ENCODE assay signal across 8 cellular contexts in the genomic region with DNA sequence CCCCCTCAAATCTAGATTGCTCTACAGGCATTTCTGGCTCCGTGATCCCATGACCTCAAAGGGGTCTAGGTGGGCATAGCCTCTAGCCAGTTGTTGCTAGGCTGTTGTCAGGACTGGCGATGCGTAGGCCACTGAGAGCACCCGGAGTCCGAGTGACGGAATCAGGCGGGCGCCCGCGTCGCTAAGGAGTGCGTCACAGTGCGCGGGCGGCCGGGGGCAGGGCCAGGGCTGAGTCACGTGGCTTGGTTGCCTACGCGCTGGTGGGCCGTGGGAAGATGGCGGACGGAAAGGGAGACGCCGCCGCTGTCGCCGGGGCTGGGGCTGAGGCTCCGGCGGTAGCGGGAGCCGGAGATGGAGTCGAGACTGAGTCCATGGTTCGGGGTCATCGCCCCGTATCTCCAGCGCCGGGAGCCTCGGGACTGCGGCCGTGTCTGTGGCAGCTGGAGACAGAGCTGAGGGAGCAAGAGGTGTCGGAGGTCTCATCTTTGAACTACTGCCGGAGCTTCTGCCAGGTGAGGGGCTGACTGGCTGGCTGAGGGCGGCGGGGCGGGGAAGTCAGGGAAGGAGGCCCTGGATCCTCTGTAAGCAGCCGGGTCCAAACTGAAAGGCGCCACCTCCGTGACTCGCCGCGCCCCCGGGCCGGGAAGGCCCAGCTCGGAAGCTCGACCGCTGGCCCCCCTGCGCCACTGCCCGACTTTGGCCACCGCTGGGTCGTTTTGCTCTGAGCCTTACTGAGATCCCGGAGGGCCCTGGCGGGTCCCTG. TPM values are rescaled to one million over a fixed set of nuclear protein-coding genes. Genes with fewer than 3 reads are reported as not detected.
DNase-seq lines count a peak whose midpoint lies in the region; ATAC-seq, FAIRE-seq and TF ChIP-seq lines count a peak whose summit lies in the region.

A gene with protein sequence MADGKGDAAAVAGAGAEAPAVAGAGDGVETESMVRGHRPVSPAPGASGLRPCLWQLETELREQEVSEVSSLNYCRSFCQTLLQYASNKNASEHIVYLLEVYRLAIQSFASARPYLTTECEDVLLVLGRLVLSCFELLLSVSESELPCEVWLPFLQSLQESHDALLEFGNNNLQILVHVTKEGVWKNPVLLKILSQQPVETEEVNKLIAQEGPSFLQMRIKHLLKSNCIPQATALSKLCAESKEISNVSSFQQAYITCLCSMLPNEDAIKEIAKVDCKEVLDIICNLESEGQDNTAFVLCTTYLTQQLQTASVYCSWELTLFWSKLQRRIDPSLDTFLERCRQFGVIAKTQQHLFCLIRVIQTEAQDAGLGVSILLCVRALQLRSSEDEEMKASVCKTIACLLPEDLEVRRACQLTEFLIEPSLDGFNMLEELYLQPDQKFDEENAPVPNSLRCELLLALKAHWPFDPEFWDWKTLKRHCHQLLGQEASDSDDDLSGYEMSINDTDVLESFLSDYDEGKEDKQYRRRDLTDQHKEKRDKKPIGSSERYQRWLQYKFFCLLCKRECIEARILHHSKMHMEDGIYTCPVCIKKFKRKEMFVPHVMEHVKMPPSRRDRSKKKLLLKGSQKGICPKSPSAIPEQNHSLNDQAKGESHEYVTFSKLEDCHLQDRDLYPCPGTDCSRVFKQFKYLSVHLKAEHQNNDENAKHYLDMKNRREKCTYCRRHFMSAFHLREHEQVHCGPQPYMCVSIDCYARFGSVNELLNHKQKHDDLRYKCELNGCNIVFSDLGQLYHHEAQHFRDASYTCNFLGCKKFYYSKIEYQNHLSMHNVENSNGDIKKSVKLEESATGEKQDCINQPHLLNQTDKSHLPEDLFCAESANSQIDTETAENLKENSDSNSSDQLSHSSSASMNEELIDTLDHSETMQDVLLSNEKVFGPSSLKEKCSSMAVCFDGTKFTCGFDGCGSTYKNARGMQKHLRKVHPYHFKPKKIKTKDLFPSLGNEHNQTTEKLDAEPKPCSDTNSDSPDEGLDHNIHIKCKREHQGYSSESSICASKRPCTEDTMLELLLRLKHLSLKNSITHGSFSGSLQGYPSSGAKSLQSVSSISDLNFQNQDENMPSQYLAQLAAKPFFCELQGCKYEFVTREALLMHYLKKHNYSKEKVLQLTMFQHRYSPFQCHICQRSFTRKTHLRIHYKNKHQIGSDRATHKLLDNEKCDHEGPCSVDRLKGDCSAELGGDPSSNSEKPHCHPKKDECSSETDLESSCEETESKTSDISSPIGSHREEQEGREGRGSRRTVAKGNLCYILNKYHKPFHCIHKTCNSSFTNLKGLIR (N-terminal part only) (plus strand): TSS at position 263 of the 763 bp plus-strand sequence. CDS start 13 bp downstream, at position 276.

- H3K4me1 ChIP-seq in HepG2 (ENCODE audit: insufficient read depth, low read length), result peaks cover 32% of the 10 kb centered on the region

- peaks cover 47% of the 10 kb centered on the region for H4K20me1 ChIP-seq in HepG2 (ENCODE audit: insufficient read depth, low read length)

- intact Hi-C loops in HepG2 (cut with micrococcal nuclease; ENCODE audit: unreplicated experiment), result loop anchor here (5.0 kb wide), 1 partner anchor 96 kb away; a partner anchor contains a TSS

- BruUV-seq in HepG2 (replicated peaks; lab: Mats Ljungman, UMichigan), result TSS peak; percentile 62

- TF ChIP-seq EP300 in HepG2 (IDR thresholded peaks at IDR 0.05; ENCODE audit: low read depth in 2 of 2, low read length in 2 of 2) (peak in 1 of 2 experiments; percentile 34; a peak in 1 of 4 replicates), HepG2 (CRISPR knock-in tag; IDR thresholded peaks at IDR 0.05; ENCODE audit: borderline replicate concordance) (no peak)

- no peaks in the 10 kb centered on the region for H3K9me3 ChIP-seq in HepG2 (ENCODE audit: low read length)

- H3K9ac ChIP-seq in HepG2 (ENCODE audit: insufficient read depth, low read depth, low read length), result peak within 1 kb of the TSS; percentile 96

- peak within 1 kb of the TSS; percentile 90 for H3K4me2 ChIP-seq in HepG2 (ENCODE audit: low read depth, low read length)

- 0% methylated on average over 20 of the region's 62 CpGs for WGBS in HepG2 (ENCODE audit: low lambda C conversion rate)

- no peak for TF ChIP-seq CTCF in HepG2 (CRISPR knock-in tag; IDR thresholded peaks at IDR 0.05)

- POLR2A ChIA-PET in HepG2 (lab: Yijun Ruan, JAX), result interaction anchor here (1.0 to 1.8 kb wide), 3 partner anchors 9 to 260 kb away, joined by 4 read pairs; no protein-coding TSS in a partner anchor

- DNase-seq in C1 segment of cervical spinal cord (lab: John Stamatoyannopoulos, UW) (peak; percentile 61 to 96 (median 90)), NCI-H774 (lab: John Stamatoyannopoulos, UW) (peak; percentile 98), dermis blood vessel endothelial cell (peak; percentile 97), HepG2 (ENCODE audit: low spot score) (peak; percentile 87)
- DNase-seq in activated CD4-positive, alpha-beta T cell treated with anti-CD3 and anti-CD28 coated beads, Interleukin-2, amount 50 U/mL, for 24 hours (ENCODE audit: low read depth in 1 of 2, low spot score in 1 of 2), result peak; percentile 92 to 94
- DNase-seq in stimulated activated CD4-positive, alpha-beta T cell treated with anti-CD3 and anti-CD28 coated beads, Interleukin-2, amount 100 ng/mL, for 48 hours, result peak; percentile 92 to 97

- no peaks in the 10 kb centered on the region; a peak in 1 of 5 replicates for H3K27me3 ChIP-seq in HepG2 (ENCODE audit: control insufficient read depth in 1 of 2, insufficient read depth in 2 of 2, low read length in 2 of 2)

- no peak for FAIRE-seq in HepG2 (lab: Jason Lieb, UNC)

- CTCF ChIA-PET in HepG2 (lab: Yijun Ruan, JAX; ENCODE audit: low intra/inter-chr PET ratio, low total read pairs), result no interaction called here

- peak; percentile 36; the same call in 1 of the 2 replicates for TF ChIP-seq RAD21 in HepG2 (CRISPR knock-in tag; IDR thresholded peaks at IDR 0.05)

- peak within 1 kb of the TSS; percentile 79 to 98 (median 83) for H3K4me3 ChIP-seq in HepG2 (replicated peaks in 1 of 3; ENCODE audit: insufficient read depth in 1 of 3, low read depth in 2 of 3, low read length in 3 of 3)

- in situ Hi-C loops in HepG2 (cut with HindIII; ENCODE audit: extremely low pct_ligation_motif_present, low pct_unique_long_range_greater_than_20kb), result no loop called here

- peak; percentile 93 to 96 for TF ChIP-seq POLR2A in HepG2 (IDR thresholded peaks at IDR 0.05; ENCODE audit: insufficient read depth in 1 of 2, low read depth in 2 of 2, low read length in 2 of 2)

- H3K36me3 ChIP-seq in HepG2 (replicated peaks in 1 of 2; ENCODE audit: control insufficient read depth in 1 of 2, insufficient read depth in 2 of 2, low read length in 2 of 2), result no peaks in the 10 kb centered on the region

- peak within 1 kb of the TSS; percentile 93 for H3K27ac ChIP-seq in HepG2 (ENCODE audit: extremely low read length, insufficient read depth, low read length)

- H3K79me2 ChIP-seq in HepG2 (ENCODE audit: insufficient read depth, low read length), result peaks cover 56% of the 10 kb centered on the region

- peak within 1 kb of the TSS; percentile 96 for H2AFZ ChIP-seq in HepG2 (ENCODE audit: low read length)

- ATAC-seq in GM19395 (IDR thresholded peaks at IDR 0.05; ENCODE audit: unreplicated experiment) (peak; percentile 83), HG03558 (IDR thresholded peaks at IDR 0.05; ENCODE audit: extremely low read depth, unreplicated experiment) (peak; percentile 70), HepG2 (peak; percentile 97)

TF ChIP-seq in HepG2, 621 proteins besides CTCF, POLR2A, EP300 and RAD21 (continues in another document):
- peak; percentile 71; the same call in 1 of the 2 replicates for TF ChIP-seq FOXK2 (IDR thresholded peaks at IDR 0.05)
- TF ChIP-seq SMAD3 (CRISPR knock-in tag; IDR thresholded peaks at IDR 0.05), result peak; percentile 60
- TF ChIP-seq ZNF841 (CRISPR knock-in tag; IDR thresholded peaks at IDR 0.05; ENCODE audit: borderline replicate concordance), result no peak
- no peak for TF ChIP-seq RNF2 (conservative IDR thresholded peaks at IDR 0.05; ENCODE audit: low read depth)
- peak; percentile 95 for TF ChIP-seq MYC (CRISPR knock-in tag; IDR thresholded peaks at IDR 0.05; ENCODE audit: borderline replicate concordance)
- no peak for TF ChIP-seq ZNF20 (CRISPR knock-in tag; IDR thresholded peaks at IDR 0.05)
- TF ChIP-seq GATAD1 (CRISPR knock-in tag; IDR thresholded peaks at IDR 0.05), result peak; percentile 99
- TF ChIP-seq XRCC5 (optimal IDR thresholded peaks at IDR 0.05; ENCODE audit: low read length), result peak; percentile 68
- peak; percentile 28 for TF ChIP-seq PTBP1 (IDR thresholded peaks at IDR 0.05; ENCODE audit: low read depth, low read length, poor library complexity, severe bottlenecking)
- no peak for TF ChIP-seq ZNF775 (CRISPR knock-in tag; IDR thresholded peaks at IDR 0.05; ENCODE audit: borderline replicate concordance)
- no peak for TF ChIP-seq HES4 (CRISPR knock-in tag; IDR thresholded peaks at IDR 0.05; ENCODE audit: borderline replicate concordance)

RNA-seq across cellular contexts. Expression of the gene that starts here (rescaled TPM):
- total RNA-seq in dermis blood vessel endothelial cell (23.3 and 24.5 TPM in 2 replicates), HepG2 (2016; rRNA removed; fragmentation: Illumina TruSeq; extraction: Trizol) (15.7 and 27.2 TPM in 2 replicates)
- total RNA-seq in HepG2 (2016; cell fraction: cytosol; rRNA removed; fragmentation: Illumina TruSeq; extraction: Trizol; ENCODE audit: low read depth), result 4.8 and 5.3 TPM in 2 replicates
- total RNA-seq in HepG2 (2016; cell fraction: insoluble cytoplasmic fraction; rRNA removed; fragmentation: Illumina TruSeq; extraction: Trizol), result 15.7 and 25.8 TPM in 2 replicates
- total RNA-seq in HepG2 (2016; cell fraction: membrane; rRNA removed; fragmentation: Illumina TruSeq; extraction: Trizol), result 5.3 and 6.4 TPM in 2 replicates
- total RNA-seq in HepG2 (2016; cell fraction: nucleus; rRNA removed; fragmentation: Illumina TruSeq; extraction: Trizol), result 18.0 and 19.4 TPM in 2 replicates
- polyA plus RNA-seq in HepG2 (2011; rRNA removed), result 7.0 and 9.0 TPM in 2 replicates
- polyA plus RNA-seq in HepG2 (2011; cell fraction: cytosol; rRNA removed), result 3.0 and 5.4 TPM in 2 replicates
- polyA plus RNA-seq in HepG2 (2011; cell fraction: nucleus; rRNA removed), result 6.5 and 6.6 TPM in 2 replicates
- polyA plus RNA-seq in HepG2 (2012), result 10.2 and 11.1 TPM in 2 replicates
- 0.23 TPM in 2 replicates for polyA plus RNA-seq in HepG2 (2016; cell fraction: cytosol; fragmentation: Illumina TruSeq; extraction: Trizol; ENCODE audit: low read depth)
- 9.7 and 9.9 TPM in 2 replicates for polyA plus RNA-seq in HepG2 (2016; cell fraction: insoluble cytoplasmic fraction; fragmentation: Illumina TruSeq; extraction: Trizol; ENCODE audit: low read depth)
- 0.85 and 0.98 TPM in 2 replicates for polyA plus RNA-seq in HepG2 (2016; cell fraction: membrane; fragmentation: Illumina TruSeq; extraction: Trizol; ENCODE audit: low read depth)
- polyA plus RNA-seq in HepG2 (2016; cell fraction: nucleus; fragmentation: Illumina TruSeq; extraction: Trizol; ENCODE audit: insufficient read depth, low read depth), result 14.6 TPM in 2 replicates
- polyA minus RNA-seq in HepG2 (2011; rRNA and poly(A)+ RNA removed; ENCODE audit: low replicate concordance), result 5.4 and 7.5 TPM in 2 replicates
- 16.5 and 19.7 TPM in 2 replicates for polyA minus RNA-seq in HepG2 (2011; cell fraction: cytosol; rRNA and poly(A)+ RNA removed)
- polyA minus RNA-seq in HepG2 (2011; cell fraction: nucleus; rRNA and poly(A)+ RNA removed), result 32.4 and 33.8 TPM in 2 replicates

Comparison
In these comparisons a context has a peak if more than half of its experiments do, and no peak if none do; other contexts are left out.
1. Peak in every context shown above with its lines: DNase-seq, ATAC-seq, H3K4me3 ChIP-seq and H3K27ac ChIP-seq.